ENCODE assay signal across 36 cellular contexts in genomic region chr7:74690474-74690873, GRCh38.
"Had no signal": no experiment of that assay in that cellular context is flagged by ENCODE, and none has a peak within 500 bp of the region (broad histone marks: within the 10 kb centered on the region; RNA-seq: fewer than 3 reads in every experiment).

No MANE protein-coding gene starts in this region.

- H3K27me3 Mint-ChIP-seq: activated CD4-positive, alpha-beta T cell treated with anti-CD3 and anti-CD28 coated beads, Interleukin-2, amount 10 ng/mL, durations not matched to agents 24 days and 14 days; activated CD8-positive, alpha-beta T cell treated with anti-CD3 and anti-CD28 coated beads for 36 hours; activated naive CD4-positive, alpha-beta T cell treated with anti-CD3 and anti-CD28 coated beads, Interleukin-2, amount 10 ng/mL, durations not matched to agents 7 days and 5 days; activated naive CD8-positive, alpha-beta T cell; activated naive CD8-positive, alpha-beta T cell treated with anti-CD3 and anti-CD28 coated beads, Interleukin-2, amount 50 U/mL, for 24 hours; brain had no signal

- H3K4me3 Mint-ChIP-seq: activated CD4-positive, alpha-beta T cell treated with anti-CD3 and anti-CD28 coated beads, Interleukin-2, amount 10 ng/mL, durations not matched to agents 24 days and 14 days; activated CD8-positive, alpha-beta T cell treated with anti-CD3 and anti-CD28 coated beads for 36 hours; activated naive CD4-positive, alpha-beta T cell treated with anti-CD3 and anti-CD28 coated beads, Interleukin-2, amount 10 ng/mL, durations not matched to agents 7 days and 5 days; activated naive CD8-positive, alpha-beta T cell; activated naive CD8-positive, alpha-beta T cell treated with anti-CD3 and anti-CD28 coated beads, Interleukin-2, amount 50 U/mL, for 24 hours; activated T-cell treated with anti-CD3 and anti-CD28 coated beads, Interleukin-2, amount 50 U/mL, for 4 hours; activated T-helper 1 cell treated with anti-CD3 and anti-CD28 coated beads, Interleukin-12 subunit alpha, Interleukin-12 subunit beta, Interleukin-2, Interleukin-4 antibody, amounts not matched to agents 30 ng/mL and 10 ng/mL and 1 ng/mL, durations not matched to agents 14 hours and 24 hours and 36 hours; brain had no signal

- FAIRE-seq: bronchial epithelial cell had no signal

- H3K27me3 ChIP-seq: MG63, Peyer's patch had no signal

- H3K4me1 ChIP-seq: Peyer's patch had no signal

- DNase-seq: activated CD4-positive, alpha-beta T cell treated with anti-CD3 and anti-CD28 coated beads, Interleukin-2, amount 10 ng/mL, durations not matched to agents 24 days and 14 days; activated CD4-positive, alpha-beta T cell treated with anti-CD3 and anti-CD28 coated beads, Interleukin-2, amount 50 U/mL, for 4 hours; activated CD4-positive, CD25-positive, alpha-beta regulatory T cell; activated CD8-positive, alpha-beta T cell treated with anti-CD3 and anti-CD28 coated beads for 36 hours; activated gamma-delta T cell treated with Interleukin-2 at 50 U/mL for 16 hours; activated naive CD4-positive, alpha-beta T cell treated with anti-CD3 and anti-CD28 coated beads, Interleukin-2, amount 10 ng/mL, durations not matched to agents 7 days and 5 days; activated naive CD8-positive, alpha-beta T cell treated with anti-CD3 and anti-CD28 coated beads, Interleukin-2, amount 50 U/mL, for 24 hours; activated T-cell treated with anti-CD3 and anti-CD28 coated beads, Interleukin-2, amount 50 U/mL, for 4 hours; anterior cingulate cortex; caudate nucleus; Kasumi-1; KG1; MG63; NCI-H1048; NCI-H1436 treated with DMSO at 0.1 percent for 48 hours; NCI-H187; NCI-H2029 treated with DMSO at 0.1 percent for 48 hours; NCI-H2171 treated with DMSO at 0.1 percent for 48 hours; NCI-H2227 treated with DMSO at 0.1 percent for 48 hours; NCI-H446; NCI-H524; NCI-H69; PC-3; Peyer's patch; RPMI8226; SIG-M5; T-helper 1 cell; T-helper 2 cell; T-helper 9 cell had no signal

- H3K9me3 ChIP-seq: MG63, Peyer's patch had no signal

- H3K9me3 Mint-ChIP-seq: activated CD4-positive, alpha-beta T cell treated with anti-CD3 and anti-CD28 coated beads, Interleukin-2, amount 10 ng/mL, durations not matched to agents 24 days and 14 days; activated CD8-positive, alpha-beta T cell treated with anti-CD3 and anti-CD28 coated beads for 36 hours; activated naive CD4-positive, alpha-beta T cell treated with anti-CD3 and anti-CD28 coated beads, Interleukin-2, amount 10 ng/mL, durations not matched to agents 7 days and 5 days; activated naive CD8-positive, alpha-beta T cell treated with anti-CD3 and anti-CD28 coated beads, Interleukin-2, amount 50 U/mL, for 24 hours; activated T-cell treated with anti-CD3 and anti-CD28 coated beads, Interleukin-2, amount 50 U/mL, for 4 hours; activated T-helper 1 cell treated with anti-CD3 and anti-CD28 coated beads, Interleukin-12 subunit alpha, Interleukin-12 subunit beta, Interleukin-2, Interleukin-4 antibody, amounts not matched to agents 30 ng/mL and 10 ng/mL and 1 ng/mL, durations not matched to agents 14 hours and 24 hours and 36 hours had no signal

- H3K27ac ChIP-seq: Peyer's patch, VCaP had no signal

- ATAC-seq: activated CD8-positive, alpha-beta T cell treated with anti-CD3 and anti-CD28 coated beads for 36 hours; activated naive CD8-positive, alpha-beta T cell treated with anti-CD3 and anti-CD28 coated beads, Interleukin-2, amount 50 U/mL, for 24 hours; activated T-cell treated with anti-CD3 and anti-CD28 coated beads, Interleukin-2, amount 50 U/mL, for 4 hours; PC-3; Right ventricle myocardium inferior; SK-N-SH treated with all-trans-retinoic acid at 6 μM for 48 hours had no signal

- H3K4me3 ChIP-seq: MG63, Peyer's patch had no signal

- H3K4me1 Mint-ChIP-seq: activated naive CD4-positive, alpha-beta T cell treated with anti-CD3 and anti-CD28 coated beads, Interleukin-2, amount 10 ng/mL, durations not matched to agents 7 days and 5 days had no signal

- H3K27ac Mint-ChIP-seq: activated CD4-positive, alpha-beta T cell treated with anti-CD3 and anti-CD28 coated beads, Interleukin-2, amount 10 ng/mL, durations not matched to agents 24 days and 14 days; activated CD8-positive, alpha-beta T cell treated with anti-CD3 and anti-CD28 coated beads for 36 hours; activated naive CD4-positive, alpha-beta T cell treated with anti-CD3 and anti-CD28 coated beads, Interleukin-2, amount 10 ng/mL, durations not matched to agents 7 days and 5 days; activated naive CD8-positive, alpha-beta T cell; activated naive CD8-positive, alpha-beta T cell treated with anti-CD3 and anti-CD28 coated beads, Interleukin-2, amount 50 U/mL, for 24 hours; activated T-helper 1 cell treated with anti-CD3 and anti-CD28 coated beads, Interleukin-12 subunit alpha, Interleukin-12 subunit beta, Interleukin-2, Interleukin-4 antibody, amounts not matched to agents 30 ng/mL and 10 ng/mL and 1 ng/mL, durations not matched to agents 14 hours and 24 hours and 36 hours had no signal
